ENCODE assay signal across 1 cellular context in genomic region chr17:42347198-42347597, GRCh38.
TF ChIP-seq lines count a peak whose summit lies in the region.

No MANE protein-coding gene starts in this region.

TF ChIP-seq in K562, 482 proteins besides CTCF, POLR2A, EP300 and RAD21:
- no peak for TF ChIP-seq ZNF444 (CRISPR knock-in tag; IDR thresholded peaks at IDR 0.05)
- TF ChIP-seq FOSL1 (tag; conservative IDR thresholded peaks at IDR 0.05) = peak; percentile 84
- TF ChIP-seq KDM1A (IDR thresholded peaks at IDR 0.05) = peak; percentile 63 to 64; a peak in 3 of 4 replicates
- TF ChIP-seq ZNF354B (CRISPR knock-in tag; IDR thresholded peaks at IDR 0.05) = no peak
